In genomic region chr12:68814490-68815231, GRCh38 we compare ENCODE assay signal across 2 cellular contexts.
TF ChIP-seq lines count a peak whose summit lies in the region.

No MANE protein-coding gene starts in this region.

TF ChIP-seq in HEK293, 187 proteins besides CTCF, POLR2A, EP300 and RAD21:
- TF ChIP-seq REST (tag by site-specific recombination; IDR thresholded peaks at IDR 0.05) = peak; percentile 88
- TF ChIP-seq ZNF639 (tag by site-specific recombination; IDR thresholded peaks at IDR 0.05) = no peak
- no peak for TF ChIP-seq ZNF394 (tag by site-specific recombination; IDR thresholded peaks at IDR 0.05; ENCODE audit: borderline replicate concordance)

TF ChIP-seq in K562, 482 proteins besides CTCF, POLR2A, EP300 and RAD21 (continued from another document):
- TF ChIP-seq ZBTB43 (CRISPR knock-in tag; IDR thresholded peaks at IDR 0.05) = no peak
- peak; percentile 12; the same call in 1 of the 2 replicates for TF ChIP-seq RBFOX2 (IDR thresholded peaks at IDR 0.05; ENCODE audit: low read depth, low read length)
